12 cellular contexts compared by ENCODE assay signal in genomic region chr1:199081739-199082138, GRCh38.
DNase-seq lines count a peak whose midpoint lies in the region; ATAC-seq, FAIRE-seq and TF ChIP-seq lines count a peak whose summit lies in the region.
"Had no signal": no experiment of that assay in that cellular context is flagged by ENCODE, and none has a peak within 500 bp of the region (broad histone marks: within the 10 kb centered on the region; RNA-seq: fewer than 3 reads in every experiment).

No MANE protein-coding gene starts in this region.

- no peak for FAIRE-seq in kidney (lab: Jason Lieb, UNC)

- H3K4me1 ChIP-seq in kidney (ENCODE audit: control insufficient read depth in 1 of 2, insufficient read depth in 1 of 2, low read depth in 1 of 2, low read length in 2 of 2), result peaks cover 0 to 4% of the 10 kb centered on the region in 2 donors
- H3K4me1 ChIP-seq in thyroid gland, result no peaks in the 10 kb centered on the region

- DNase-seq in NAMALWA (ENCODE audit: low spot score), result no peak
- DNase-seq in activated T-cell treated with anti-CD3 and anti-CD28 coated beads, Interleukin-2, amount 50 U/mL, for 1 hour, result no peak
- DNase-seq in kidney, result no peak
- DNase-seq in thyroid gland, result no peak
- DNase-seq: activated effector memory CD4-positive, alpha-beta T cell treated with Interleukin-2 at 50 U/mL for 16 hours; CD4-positive, alpha-beta T cell; NCI-H2081 treated with DMSO at 0.1 percent for 48 hours; nucleus accumbens had no signal

- no peak overlapping the region for H3K9ac ChIP-seq in kidney (ENCODE audit: low read length in 2 of 2)

- H3K9me3 ChIP-seq in kidney (ENCODE audit: control insufficient read depth in 1 of 2, low read length in 2 of 2) (no peaks in the 10 kb centered on the region), thyroid gland (no peaks in the 10 kb centered on the region)

- H3K36me3 ChIP-seq in kidney (ENCODE audit: control insufficient read depth in 1 of 2, insufficient read depth in 2 of 2, low read length in 2 of 2) (no peaks in the 10 kb centered on the region), thyroid gland (no peaks in the 10 kb centered on the region)

- TF ChIP-seq CTCF in kidney (IDR thresholded peaks at IDR 0.05; ENCODE audit: borderline replicate concordance, extremely low read depth, insufficient read depth) (no peak), thyroid gland (IDR thresholded peaks at IDR 0.05) (no peak)

- H3K27ac ChIP-seq in cingulate gyrus (ENCODE audit: low read depth, low read length) (peak overlapping the region; percentile 66), kidney (ENCODE audit: low read depth in 2 of 2, low read length in 2 of 2) (no peak overlapping the region), thyroid gland (no peak overlapping the region)

- intact Hi-C loops in kidney (cut with DNase I), result no loop called here
- intact Hi-C loops in thyroid gland (cut with DNase I), result no loop called here

- no peaks in the 10 kb centered on the region for H3K27me3 ChIP-seq in thyroid gland

- peak; percentile 88 for ATAC-seq in GM18517 (IDR thresholded peaks at IDR 0.05; ENCODE audit: unreplicated experiment)
- peak; percentile 68 for ATAC-seq in GM21423 (IDR thresholded peaks at IDR 0.05; ENCODE audit: unreplicated experiment)
- peak; percentile 73 for ATAC-seq in HG03060 (IDR thresholded peaks at IDR 0.05; ENCODE audit: low read depth, unreplicated experiment)

- H3K4me3 ChIP-seq in kidney (ENCODE audit: low read length in 2 of 2) (no peak overlapping the region), thyroid gland (replicated peaks in 1 of 3) (no peak overlapping the region)

- TF ChIP-seq POLR2A in thyroid gland (IDR thresholded peaks at IDR 0.05), result no peak
